In the genomic region with DNA sequence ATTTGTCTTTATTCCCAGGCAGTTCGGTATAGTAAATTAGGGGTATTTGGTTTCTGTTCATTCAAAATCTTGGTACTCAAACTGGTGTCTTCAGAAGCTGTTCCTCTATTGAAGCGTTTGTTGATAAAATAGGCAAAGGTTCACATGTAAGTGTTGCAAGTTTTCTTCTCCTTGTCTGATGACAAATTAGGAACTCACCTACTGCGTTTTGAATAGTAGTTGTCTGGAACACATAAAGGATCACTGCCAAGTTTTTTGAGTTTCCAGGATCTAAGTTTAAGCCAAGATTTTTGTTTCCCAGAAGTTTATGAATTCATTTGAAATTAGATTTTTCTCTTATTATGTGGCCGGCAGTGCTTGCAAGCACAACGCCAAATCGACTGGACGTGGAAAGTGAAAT, we compare ENCODE assay signal across 15 cellular contexts.
"Had no signal": no experiment of that assay in that cellular context is flagged by ENCODE, and none has a peak within 500 bp of the region (broad histone marks: within the 10 kb centered on the region; RNA-seq: fewer than 3 reads in every experiment).

No MANE protein-coding gene starts in this region.

- H3K9me3 ChIP-seq: MG63 had no signal

- ATAC-seq: HepG2 had no signal

- DNase-seq: IMR-90, Karpas-422, KG1, MG63, NCI-H1092 treated with DMSO at 0.1 percent for 48 hours, NCI-H1436, NCI-H187 treated with DMSO at 0.1 percent for 48 hours, NCI-H2029 treated with DMSO at 0.1 percent for 48 hours, NCI-H2227 treated with DMSO at 0.1 percent for 48 hours, NCI-H524 treated with DMSO at 0.1 percent for 48 hours, NCI-H69, NCI-H774, RPMI8226, SHP77 had no signal

- H3K27me3 ChIP-seq: MG63 had no signal

- H3K4me3 ChIP-seq: MG63 had no signal

- H3K36me3 ChIP-seq: MG63 had no signal
